In genomic region chr7:157139142-157140117, GRCh38 we compare ENCODE assay signal across 8 cellular contexts. TPM values are rescaled to one million over a fixed set of nuclear protein-coding genes. Genes with fewer than 3 reads are reported as not detected.
DNase-seq lines count a peak whose midpoint lies in the region; ATAC-seq and TF ChIP-seq lines count a peak whose summit lies in the region.

No MANE protein-coding gene starts in this region.

- H3K23ac ChIP-seq in neuronal stem cell (ENCODE audit: low read depth, low read length, poor library complexity): peak overlapping the region; percentile 93

- DNase-seq in DMS53 (lab: John Stamatoyannopoulos, UW) (peak; percentile 87), Karpas-422 (peak; percentile 79), activated T-cell treated with anti-CD3 and anti-CD28 coated beads for 24 hours (ENCODE audit: low read depth) (peak; percentile 5), esophagus squamous epithelium (lab: John Stamatoyannopoulos, UW) (no peak), neuronal stem cell (ENCODE audit: low spot score) (peak; percentile 15), thyroid gland (peak; percentile 56 to 65), SKM-1 treated with dmso at 0.1 percent for 144 hours (lab: John Stamatoyannopoulos, UW; ENCODE audit: unreplicated experiment) (no peak)

- peaks cover 47% of the 10 kb centered on the region for H4K20me1 ChIP-seq in Karpas-422 (ENCODE audit: insufficient read depth, low read depth, low read length)

- H4K8ac ChIP-seq in neuronal stem cell (ENCODE audit: low read depth, low read length): no peak overlapping the region

- H3K4ac ChIP-seq in neuronal stem cell (ENCODE audit: low read length): no peak overlapping the region

- no peak overlapping the region for H4K91ac ChIP-seq in neuronal stem cell (ENCODE audit: low read depth, low read length, poor library complexity)

- peak overlapping the region; percentile 33 for H2AK5ac ChIP-seq in neuronal stem cell (ENCODE audit: low read depth, low read length)

- H3K4me2 ChIP-seq in Karpas-422 (ENCODE audit: low read depth, low read length, poor library complexity, severe bottlenecking): peak overlapping the region; percentile 93
- H3K4me2 ChIP-seq in neuronal stem cell (ENCODE audit: insufficient read depth, low read length, poor library complexity, severe bottlenecking): peak overlapping the region; percentile 97

- TF ChIP-seq CTCF in esophagus squamous epithelium (IDR thresholded peaks at IDR 0.05) (no peak), thyroid gland (IDR thresholded peaks at IDR 0.05) (no peak)

- H3K9me3 ChIP-seq in Karpas-422 (ENCODE audit: low read length): no peaks in the 10 kb centered on the region
- no peaks in the 10 kb centered on the region for H3K9me3 ChIP-seq in esophagus squamous epithelium
- H3K9me3 ChIP-seq in neuronal stem cell (replicated peaks in 1 of 2; ENCODE audit: control insufficient read depth in 2 of 2, insufficient read depth in 1 of 2, low read depth in 1 of 2, low read length in 2 of 2): no peaks in the 10 kb centered on the region
- no peaks in the 10 kb centered on the region for H3K9me3 ChIP-seq in thyroid gland

- peak; percentile 46 for ATAC-seq in GM21717 (IDR thresholded peaks at IDR 0.05; ENCODE audit: unreplicated experiment)

- H3K36me3 ChIP-seq in Karpas-422 (ENCODE audit: insufficient read depth, low read length) (peaks cover 29% of the 10 kb centered on the region; the same call in 1 of the 2 replicates), esophagus squamous epithelium (peaks cover 0 to 30% (median 10%) of the 10 kb centered on the region in 3 donors), neuronal stem cell (replicated peaks in 1 of 2; ENCODE audit: control insufficient read depth in 2 of 2, insufficient read depth in 2 of 2, low read length in 2 of 2) (peaks cover 22 to 41% of the 10 kb centered on the region in 2 donors), thyroid gland (no peaks in the 10 kb centered on the region)

- intact Hi-C loops in esophagus squamous epithelium (cut with DNase I): loop anchor here (10.0 kb wide), 2 partner anchors 135 to 185 kb away; no protein-coding TSS in a partner anchor
- intact Hi-C loops in thyroid gland (cut with DNase I): no loop called here

- peak overlapping the region; percentile 94 for H3K4me3 ChIP-seq in Karpas-422 (ENCODE audit: low read length)
- H3K4me3 ChIP-seq in esophagus squamous epithelium: peak overlapping the region; percentile 56 to 85 (median 82)
- H3K4me3 ChIP-seq in neuronal stem cell (ENCODE audit: low read length in 2 of 2): peak overlapping the region; percentile 69 to 86
- H3K4me3 ChIP-seq in thyroid gland (replicated peaks in 1 of 3): peak overlapping the region; percentile 6 to 96 (median 78)

- TF ChIP-seq POLR2A in esophagus squamous epithelium (IDR thresholded peaks at IDR 0.05) (no peak), thyroid gland (IDR thresholded peaks at IDR 0.05) (no peak)

- peak overlapping the region; percentile 99 for H3K9ac ChIP-seq in Karpas-422 (ENCODE audit: low read length)
- peak overlapping the region; percentile 96 for H3K9ac ChIP-seq in neuronal stem cell (ENCODE audit: low read depth, low read length, poor library complexity)

- no peaks in the 10 kb centered on the region for H3K27me3 ChIP-seq in Karpas-422 (ENCODE audit: low read length)
- H3K27me3 ChIP-seq in esophagus squamous epithelium: no peaks in the 10 kb centered on the region
- no peaks in the 10 kb centered on the region for H3K27me3 ChIP-seq in neuronal stem cell (ENCODE audit: control insufficient read depth in 3 of 3, insufficient read depth in 3 of 3, low read depth in 1 of 3, low read length in 3 of 3)
- no peaks in the 10 kb centered on the region for H3K27me3 ChIP-seq in thyroid gland

- no peak overlapping the region for H2BK15ac ChIP-seq in neuronal stem cell (ENCODE audit: low read length)

- H3K18ac ChIP-seq in neuronal stem cell (ENCODE audit: low read length): peak overlapping the region; percentile 85

- no peak overlapping the region for H2AFZ ChIP-seq in Karpas-422 (ENCODE audit: low read length)
- H2AFZ ChIP-seq in neuronal stem cell (ENCODE audit: low read length): peak overlapping the region; percentile 82

- H3K4me1 ChIP-seq in Karpas-422 (ENCODE audit: low read length) (peaks cover 25% of the 10 kb centered on the region), esophagus squamous epithelium (peaks cover 13 to 62% (median 21%) of the 10 kb centered on the region in 3 donors), neuronal stem cell (ENCODE audit: control insufficient read depth in 2 of 2, insufficient read depth in 1 of 2, low read depth in 1 of 2, low read length in 2 of 2) (peaks cover 6 to 9% of the 10 kb centered on the region in 2 donors), thyroid gland (peaks cover 16 to 19% of the 10 kb centered on the region in 2 donors)

- no peaks in the 10 kb centered on the region for H3K9me2 ChIP-seq in Karpas-422 (replicated peaks; ENCODE audit: insufficient read depth, low read length)

- no peak overlapping the region for H2BK120ac ChIP-seq in neuronal stem cell (ENCODE audit: low read depth, low read length)

- H3K79me1 ChIP-seq in neuronal stem cell (ENCODE audit: low read depth, low read length): peaks cover 25% of the 10 kb centered on the region

- no peak overlapping the region for H2BK12ac ChIP-seq in neuronal stem cell (ENCODE audit: low read length)

- peak overlapping the region; percentile 82 for H3K27ac ChIP-seq in Karpas-422 (ENCODE audit: low read length)
- peak overlapping the region; percentile 90 to 99 (median 94) for H3K27ac ChIP-seq in esophagus squamous epithelium
- peak overlapping the region; percentile 89 for H3K27ac ChIP-seq in neuronal stem cell (replicated peaks; ENCODE audit: low read length)
- peak overlapping the region; percentile 73 to 91 (median 91) for H3K27ac ChIP-seq in thyroid gland

- no peak overlapping the region for H3K14ac ChIP-seq in neuronal stem cell (ENCODE audit: low read length)

- peaks cover 54% of the 10 kb centered on the region for H3K79me2 ChIP-seq in Karpas-422 (ENCODE audit: low read length)

- 3 to 6% methylated on average over 11 to 25 of the region's 83 CpGs for WGBS in esophagus squamous epithelium, 2 donors
- WGBS in neuronal stem cell (ENCODE audit: extremely low coverage in 2 of 2, insufficient read length in 2 of 2, insufficient replicate concordance in 1 of 2), 2 donors: no CpG with 5 or more reads among the region's 83 CpGs
- 9 to 11% methylated on average over 17 to 32 of the region's 83 CpGs for WGBS in thyroid gland, 2 donors

- no peak overlapping the region for H2BK5ac ChIP-seq in neuronal stem cell (ENCODE audit: low read length)

RNA-seq across cellular contexts. Expression of gene UBE3C, which starts 0.7 kb away (rescaled TPM):
- 55.2 and 84.8 TPM in 2 replicates for total RNA-seq in Karpas-422 (2014; rRNA removed; shearing (Covaris generic); ENCODE audit: low replicate concordance)
- total RNA-seq in esophagus squamous epithelium (100 to 1,000 TPM in 1 of 4 donors, 10 to 100 TPM in 3; 52.2 to 101 (median 68.3) TPM), thyroid gland (10 to 100 TPM; 50.3 to 75.0 (median 64.0) TPM)
- 24.4 TPM for polyA plus RNA-seq in neuronal stem cell (2013, experiment 1 of 2)
- 25.6 TPM for polyA plus RNA-seq in neuronal stem cell (2013, experiment 2 of 2)

Comparison
In these comparisons a context has a peak if more than half of its experiments do, and no peak if none do; other contexts are left out.
1. DNase-seq: peak in DMS53 (single experiment), Karpas-422 (single experiment), activated T-cell treated with anti-CD3 and anti-CD28 coated beads for 24 hours (single experiment), neuronal stem cell (single experiment) and thyroid gland (2 of 2); none in esophagus squamous epithelium (single experiment) and SKM-1 treated with dmso at 0.1 percent for 144 hours (single experiment).
2. Peak in every context shown above with its lines, with median percentiles within 50 percentile points of each other: H3K27ac ChIP-seq and H3K4me3 ChIP-seq.